ENCODE assay signal across 1 cellular context in the genomic region with DNA sequence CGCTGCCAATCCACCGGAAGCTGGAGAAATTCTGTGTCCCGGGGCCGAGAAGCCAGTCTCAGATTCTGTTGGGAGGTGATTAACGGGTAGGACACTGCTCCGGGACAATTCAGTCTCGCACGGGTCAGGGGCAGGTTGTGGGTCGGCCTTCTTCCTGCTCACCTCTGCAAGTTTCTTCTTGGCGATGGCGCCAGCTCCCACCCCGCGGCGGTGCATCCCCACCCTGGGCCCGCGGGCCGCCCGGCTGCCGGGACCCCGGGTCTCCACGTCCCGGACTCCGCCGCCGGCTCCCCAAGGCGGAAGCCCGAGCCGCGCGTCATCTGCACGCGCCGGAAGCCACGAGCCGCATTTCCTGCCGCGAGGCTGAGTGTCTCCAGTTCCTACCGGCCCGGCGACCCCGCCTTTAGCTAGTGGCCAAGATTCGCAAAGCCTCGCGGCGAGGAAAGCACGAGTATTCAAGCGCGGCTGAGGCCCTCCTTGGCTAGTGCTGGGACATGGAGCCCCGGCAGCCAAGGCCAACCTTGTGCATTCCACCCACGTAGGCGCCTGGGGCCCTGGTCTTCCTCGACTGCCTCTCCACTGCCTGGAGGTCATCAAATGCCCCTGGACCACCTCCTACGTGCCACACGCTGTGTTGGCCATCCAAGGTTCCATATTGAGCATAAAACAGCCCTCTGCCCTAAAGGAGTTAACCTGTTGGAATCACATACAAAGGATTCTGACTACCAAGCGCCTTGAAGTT.
TF ChIP-seq lines count a peak whose summit lies in the region.

A gene with protein sequence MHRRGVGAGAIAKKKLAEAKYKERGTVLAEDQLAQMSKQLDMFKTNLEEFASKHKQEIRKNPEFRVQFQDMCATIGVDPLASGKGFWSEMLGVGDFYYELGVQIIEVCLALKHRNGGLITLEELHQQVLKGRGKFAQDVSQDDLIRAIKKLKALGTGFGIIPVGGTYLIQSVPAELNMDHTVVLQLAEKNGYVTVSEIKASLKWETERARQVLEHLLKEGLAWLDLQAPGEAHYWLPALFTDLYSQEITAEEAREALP (minus strand): TSS at position 324 of the 742 bp plus-strand sequence. CDS start 108 bp downstream, at position 216.

TF ChIP-seq in K562, 482 proteins besides CTCF, POLR2A, EP300 and RAD21 (continued from another document and continues in another):
- TF ChIP-seq, protein P1, sequence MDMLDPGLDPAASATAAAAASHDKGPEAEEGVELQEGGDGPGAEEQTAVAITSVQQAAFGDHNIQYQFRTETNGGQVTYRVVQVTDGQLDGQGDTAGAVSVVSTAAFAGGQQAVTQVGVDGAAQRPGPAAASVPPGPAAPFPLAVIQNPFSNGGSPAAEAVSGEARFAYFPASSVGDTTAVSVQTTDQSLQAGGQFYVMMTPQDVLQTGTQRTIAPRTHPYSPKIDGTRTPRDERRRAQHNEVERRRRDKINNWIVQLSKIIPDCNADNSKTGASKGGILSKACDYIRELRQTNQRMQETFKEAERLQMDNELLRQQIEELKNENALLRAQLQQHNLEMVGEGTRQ (CRISPR knock-in tag; IDR thresholded peaks at IDR 0.05) = no peak
- TF ChIP-seq, protein P2, sequence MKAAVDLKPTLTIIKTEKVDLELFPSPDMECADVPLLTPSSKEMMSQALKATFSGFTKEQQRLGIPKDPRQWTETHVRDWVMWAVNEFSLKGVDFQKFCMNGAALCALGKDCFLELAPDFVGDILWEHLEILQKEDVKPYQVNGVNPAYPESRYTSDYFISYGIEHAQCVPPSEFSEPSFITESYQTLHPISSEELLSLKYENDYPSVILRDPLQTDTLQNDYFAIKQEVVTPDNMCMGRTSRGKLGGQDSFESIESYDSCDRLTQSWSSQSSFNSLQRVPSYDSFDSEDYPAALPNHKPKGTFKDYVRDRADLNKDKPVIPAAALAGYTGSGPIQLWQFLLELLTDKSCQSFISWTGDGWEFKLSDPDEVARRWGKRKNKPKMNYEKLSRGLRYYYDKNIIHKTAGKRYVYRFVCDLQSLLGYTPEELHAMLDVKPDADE (conservative IDR thresholded peaks at IDR 0.05; ENCODE audit: control insufficient read depth, low read depth, low read length) = peak; percentile 91
- TF ChIP-seq CBX5 (IDR thresholded peaks at IDR 0.05; ENCODE audit: borderline replicate concordance, low read depth) (peak; percentile 21; the same call in 1 of the 2 replicates), ZFP36 (IDR thresholded peaks at IDR 0.05; ENCODE audit: low read depth, low read length, partially characterized antibody) (peak; percentile 7), STAG1 (CRISPR knock-in tag; IDR thresholded peaks at IDR 0.05; ENCODE audit: borderline replicate concordance) (peak; percentile 25; the same call in 1 of the 2 replicates), POLR2B (IDR thresholded peaks at IDR 0.05; ENCODE audit: low read depth, partially characterized antibody) (peak; percentile 74), SMAD1 (IDR thresholded peaks at IDR 0.05; ENCODE audit: low read depth, low read length, partially characterized antibody) (peak; percentile 40), MBD2 (IDR thresholded peaks at IDR 0.05; ENCODE audit: borderline replicate concordance, low read depth) (peak; percentile 72), NEUROD1 (IDR thresholded peaks at IDR 0.05; ENCODE audit: borderline replicate concordance, low read depth, low read length, partially characterized antibody) (peak; percentile 56), C11orf30 (IDR thresholded peaks at IDR 0.05; ENCODE audit: low read depth) (peak; percentile 94), ZC3H11A (IDR thresholded peaks at IDR 0.05; ENCODE audit: low read depth, low read length) (no peak), BHLHE40 (IDR thresholded peaks at IDR 0.05; ENCODE audit: low read length) (peak; percentile 4; the same call in 1 of the 2 replicates), ZNF12 (CRISPR knock-in tag; IDR thresholded peaks at IDR 0.05) (peak; percentile 86; the same call in 1 of the 2 replicates), ATF1 (CRISPR knock-in tag; IDR thresholded peaks at IDR 0.05) (peak; percentile 88), ATF1 (tag; IDR thresholded peaks at IDR 0.05) (peak; percentile 99), ETV5 (CRISPR knock-in tag; IDR thresholded peaks at IDR 0.05; ENCODE audit: low read depth) (peak; percentile 79), MEF2D (tag; conservative IDR thresholded peaks at IDR 0.05; ENCODE audit: low read depth) (0 out of 2 replicates have a peak, but pooled peaks have one; percentile 40), ZNF764 (CRISPR knock-in tag; IDR thresholded peaks at IDR 0.05; ENCODE audit: low read depth) (peak; percentile 3; the same call in 1 of the 2 replicates), ZNF143 (CRISPR knock-in tag; IDR thresholded peaks at IDR 0.05) (no peak)
- TF ChIP-seq, protein P3, sequence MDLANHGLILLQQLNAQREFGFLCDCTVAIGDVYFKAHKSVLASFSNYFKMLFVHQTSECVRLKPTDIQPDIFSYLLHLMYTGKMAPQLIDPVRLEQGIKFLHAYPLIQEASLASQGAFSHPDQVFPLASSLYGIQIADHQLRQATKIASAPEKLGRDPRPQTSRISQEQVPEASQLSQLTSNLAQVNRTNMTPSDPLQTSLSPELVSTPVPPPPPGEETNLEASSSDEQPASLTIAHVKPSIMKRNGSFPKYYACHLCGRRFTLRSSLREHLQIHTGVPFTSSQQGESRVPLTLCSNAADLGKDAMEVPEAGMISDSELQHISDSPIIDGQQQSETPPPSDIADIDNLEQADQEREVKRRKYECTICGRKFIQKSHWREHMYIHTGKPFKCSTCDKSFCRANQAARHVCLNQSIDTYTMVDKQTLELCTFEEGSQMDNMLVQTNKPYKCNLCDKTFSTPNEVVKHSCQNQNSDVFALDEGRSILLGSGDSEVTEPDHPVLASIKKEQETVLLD (IDR thresholded peaks at IDR 0.05) = no peak
- TF ChIP-seq, protein P4, sequence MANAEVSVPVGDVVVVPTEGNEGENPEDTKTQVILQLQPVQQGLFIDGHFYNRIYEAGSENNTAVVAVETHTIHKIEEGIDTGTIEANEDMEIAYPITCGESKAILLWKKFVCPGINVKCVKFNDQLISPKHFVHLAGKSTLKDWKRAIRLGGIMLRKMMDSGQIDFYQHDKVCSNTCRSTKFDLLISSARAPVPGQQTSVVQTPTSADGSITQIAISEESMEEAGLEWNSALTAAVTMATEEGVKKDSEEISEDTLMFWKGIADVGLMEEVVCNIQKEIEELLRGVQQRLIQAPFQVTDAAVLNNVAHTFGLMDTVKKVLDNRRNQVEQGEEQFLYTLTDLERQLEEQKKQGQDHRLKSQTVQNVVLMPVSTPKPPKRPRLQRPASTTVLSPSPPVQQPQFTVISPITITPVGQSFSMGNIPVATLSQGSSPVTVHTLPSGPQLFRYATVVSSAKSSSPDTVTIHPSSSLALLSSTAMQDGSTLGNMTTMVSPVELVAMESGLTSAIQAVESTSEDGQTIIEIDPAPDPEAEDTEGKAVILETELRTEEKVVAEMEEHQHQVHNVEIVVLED (CRISPR knock-in tag; IDR thresholded peaks at IDR 0.05) = no peak
- TF ChIP-seq, protein P5, sequence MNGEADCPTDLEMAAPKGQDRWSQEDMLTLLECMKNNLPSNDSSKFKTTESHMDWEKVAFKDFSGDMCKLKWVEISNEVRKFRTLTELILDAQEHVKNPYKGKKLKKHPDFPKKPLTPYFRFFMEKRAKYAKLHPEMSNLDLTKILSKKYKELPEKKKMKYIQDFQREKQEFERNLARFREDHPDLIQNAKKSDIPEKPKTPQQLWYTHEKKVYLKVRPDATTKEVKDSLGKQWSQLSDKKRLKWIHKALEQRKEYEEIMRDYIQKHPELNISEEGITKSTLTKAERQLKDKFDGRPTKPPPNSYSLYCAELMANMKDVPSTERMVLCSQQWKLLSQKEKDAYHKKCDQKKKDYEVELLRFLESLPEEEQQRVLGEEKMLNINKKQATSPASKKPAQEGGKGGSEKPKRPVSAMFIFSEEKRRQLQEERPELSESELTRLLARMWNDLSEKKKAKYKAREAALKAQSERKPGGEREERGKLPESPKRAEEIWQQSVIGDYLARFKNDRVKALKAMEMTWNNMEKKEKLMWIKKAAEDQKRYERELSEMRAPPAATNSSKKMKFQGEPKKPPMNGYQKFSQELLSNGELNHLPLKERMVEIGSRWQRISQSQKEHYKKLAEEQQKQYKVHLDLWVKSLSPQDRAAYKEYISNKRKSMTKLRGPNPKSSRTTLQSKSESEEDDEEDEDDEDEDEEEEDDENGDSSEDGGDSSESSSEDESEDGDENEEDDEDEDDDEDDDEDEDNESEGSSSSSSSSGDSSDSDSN (IDR thresholded peaks at IDR 0.05; ENCODE audit: borderline replicate concordance in 1 of 2, low read depth in 2 of 2, low read length in 2 of 2) = no peak; a peak in 1 of 4 replicates
- TF ChIP-seq, protein P6, sequence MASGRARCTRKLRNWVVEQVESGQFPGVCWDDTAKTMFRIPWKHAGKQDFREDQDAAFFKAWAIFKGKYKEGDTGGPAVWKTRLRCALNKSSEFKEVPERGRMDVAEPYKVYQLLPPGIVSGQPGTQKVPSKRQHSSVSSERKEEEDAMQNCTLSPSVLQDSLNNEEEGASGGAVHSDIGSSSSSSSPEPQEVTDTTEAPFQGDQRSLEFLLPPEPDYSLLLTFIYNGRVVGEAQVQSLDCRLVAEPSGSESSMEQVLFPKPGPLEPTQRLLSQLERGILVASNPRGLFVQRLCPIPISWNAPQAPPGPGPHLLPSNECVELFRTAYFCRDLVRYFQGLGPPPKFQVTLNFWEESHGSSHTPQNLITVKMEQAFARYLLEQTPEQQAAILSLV (tag; IDR thresholded peaks at IDR 0.05) = 0 out of 2 replicates have a peak, but pooled peaks have one; percentile 10
- TF ChIP-seq, protein P7, sequence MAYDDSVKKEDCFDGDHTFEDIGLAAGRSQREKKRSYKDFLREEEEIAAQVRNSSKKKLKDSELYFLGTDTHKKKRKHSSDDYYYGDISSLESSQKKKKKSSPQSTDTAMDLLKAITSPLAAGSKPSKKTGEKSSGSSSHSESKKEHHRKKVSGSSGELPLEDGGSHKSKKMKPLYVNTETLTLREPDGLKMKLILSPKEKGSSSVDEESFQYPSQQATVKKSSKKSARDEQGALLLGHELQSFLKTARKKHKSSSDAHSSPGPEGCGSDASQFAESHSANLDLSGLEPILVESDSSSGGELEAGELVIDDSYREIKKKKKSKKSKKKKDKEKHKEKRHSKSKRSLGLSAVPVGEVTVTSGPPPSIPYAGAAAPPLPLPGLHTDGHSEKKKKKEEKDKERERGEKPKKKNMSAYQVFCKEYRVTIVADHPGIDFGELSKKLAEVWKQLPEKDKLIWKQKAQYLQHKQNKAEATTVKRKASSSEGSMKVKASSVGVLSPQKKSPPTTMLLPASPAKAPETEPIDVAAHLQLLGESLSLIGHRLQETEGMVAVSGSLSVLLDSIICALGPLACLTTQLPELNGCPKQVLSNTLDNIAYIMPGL (CRISPR knock-in tag; IDR thresholded peaks at IDR 0.05) = 0 out of 2 replicates have a peak, but pooled peaks have one; percentile 50
- TF ChIP-seq, protein P8, sequence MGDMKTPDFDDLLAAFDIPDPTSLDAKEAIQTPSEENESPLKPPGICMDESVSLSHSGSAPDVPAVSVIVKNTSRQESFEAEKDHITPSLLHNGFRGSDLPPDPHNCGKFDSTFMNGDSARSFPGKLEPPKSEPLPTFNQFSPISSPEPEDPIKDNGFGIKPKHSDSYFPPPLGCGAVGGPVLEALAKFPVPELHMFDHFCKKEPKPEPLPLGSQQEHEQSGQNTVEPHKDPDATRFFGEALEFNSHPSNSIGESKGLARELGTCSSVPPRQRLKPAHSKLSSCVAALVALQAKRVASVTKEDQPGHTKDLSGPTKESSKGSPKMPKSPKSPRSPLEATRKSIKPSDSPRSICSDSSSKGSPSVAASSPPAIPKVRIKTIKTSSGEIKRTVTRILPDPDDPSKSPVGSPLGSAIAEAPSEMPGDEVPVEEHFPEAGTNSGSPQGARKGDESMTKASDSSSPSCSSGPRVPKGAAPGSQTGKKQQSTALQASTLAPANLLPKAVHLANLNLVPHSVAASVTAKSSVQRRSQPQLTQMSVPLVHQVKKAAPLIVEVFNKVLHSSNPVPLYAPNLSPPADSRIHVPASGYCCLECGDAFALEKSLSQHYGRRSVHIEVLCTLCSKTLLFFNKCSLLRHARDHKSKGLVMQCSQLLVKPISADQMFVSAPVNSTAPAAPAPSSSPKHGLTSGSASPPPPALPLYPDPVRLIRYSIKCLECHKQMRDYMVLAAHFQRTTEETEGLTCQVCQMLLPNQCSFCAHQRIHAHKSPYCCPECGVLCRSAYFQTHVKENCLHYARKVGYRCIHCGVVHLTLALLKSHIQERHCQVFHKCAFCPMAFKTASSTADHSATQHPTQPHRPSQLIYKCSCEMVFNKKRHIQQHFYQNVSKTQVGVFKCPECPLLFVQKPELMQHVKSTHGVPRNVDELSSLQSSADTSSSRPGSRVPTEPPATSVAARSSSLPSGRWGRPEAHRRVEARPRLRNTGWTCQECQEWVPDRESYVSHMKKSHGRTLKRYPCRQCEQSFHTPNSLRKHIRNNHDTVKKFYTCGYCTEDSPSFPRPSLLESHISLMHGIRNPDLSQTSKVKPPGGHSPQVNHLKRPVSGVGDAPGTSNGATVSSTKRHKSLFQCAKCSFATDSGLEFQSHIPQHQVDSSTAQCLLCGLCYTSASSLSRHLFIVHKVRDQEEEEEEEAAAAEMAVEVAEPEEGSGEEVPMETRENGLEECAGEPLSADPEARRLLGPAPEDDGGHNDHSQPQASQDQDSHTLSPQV (IDR thresholded peaks at IDR 0.05) = peak; percentile 98
- TF ChIP-seq, protein P9, sequence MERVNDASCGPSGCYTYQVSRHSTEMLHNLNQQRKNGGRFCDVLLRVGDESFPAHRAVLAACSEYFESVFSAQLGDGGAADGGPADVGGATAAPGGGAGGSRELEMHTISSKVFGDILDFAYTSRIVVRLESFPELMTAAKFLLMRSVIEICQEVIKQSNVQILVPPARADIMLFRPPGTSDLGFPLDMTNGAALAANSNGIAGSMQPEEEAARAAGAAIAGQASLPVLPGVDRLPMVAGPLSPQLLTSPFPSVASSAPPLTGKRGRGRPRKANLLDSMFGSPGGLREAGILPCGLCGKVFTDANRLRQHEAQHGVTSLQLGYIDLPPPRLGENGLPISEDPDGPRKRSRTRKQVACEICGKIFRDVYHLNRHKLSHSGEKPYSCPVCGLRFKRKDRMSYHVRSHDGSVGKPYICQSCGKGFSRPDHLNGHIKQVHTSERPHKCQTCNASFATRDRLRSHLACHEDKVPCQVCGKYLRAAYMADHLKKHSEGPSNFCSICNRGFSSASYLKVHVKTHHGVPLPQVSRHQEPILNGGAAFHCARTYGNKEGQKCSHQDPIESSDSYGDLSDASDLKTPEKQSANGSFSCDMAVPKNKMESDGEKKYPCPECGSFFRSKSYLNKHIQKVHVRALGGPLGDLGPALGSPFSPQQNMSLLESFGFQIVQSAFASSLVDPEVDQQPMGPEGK (CRISPR knock-in tag; IDR thresholded peaks at IDR 0.05; ENCODE audit: borderline replicate concordance) = no peak
